In genomic region chr9:113738506-113738897, GRCh38 we compare ENCODE assay signal across 1 cellular context.
TF ChIP-seq lines count a peak whose summit lies in the region.

No MANE protein-coding gene starts in this region.

TF ChIP-seq in K562, 482 proteins besides CTCF, POLR2A, EP300 and RAD21 (continued from another document):
- no peak for TF ChIP-seq ZBTB34 (CRISPR knock-in tag; IDR thresholded peaks at IDR 0.05)
- no peak for TF ChIP-seq HNRNPL (IDR thresholded peaks at IDR 0.05; ENCODE audit: low read depth, low read length)
- no peak for TF ChIP-seq ZNF830 (CRISPR knock-in tag; IDR thresholded peaks at IDR 0.05)
